In the genomic region with DNA sequence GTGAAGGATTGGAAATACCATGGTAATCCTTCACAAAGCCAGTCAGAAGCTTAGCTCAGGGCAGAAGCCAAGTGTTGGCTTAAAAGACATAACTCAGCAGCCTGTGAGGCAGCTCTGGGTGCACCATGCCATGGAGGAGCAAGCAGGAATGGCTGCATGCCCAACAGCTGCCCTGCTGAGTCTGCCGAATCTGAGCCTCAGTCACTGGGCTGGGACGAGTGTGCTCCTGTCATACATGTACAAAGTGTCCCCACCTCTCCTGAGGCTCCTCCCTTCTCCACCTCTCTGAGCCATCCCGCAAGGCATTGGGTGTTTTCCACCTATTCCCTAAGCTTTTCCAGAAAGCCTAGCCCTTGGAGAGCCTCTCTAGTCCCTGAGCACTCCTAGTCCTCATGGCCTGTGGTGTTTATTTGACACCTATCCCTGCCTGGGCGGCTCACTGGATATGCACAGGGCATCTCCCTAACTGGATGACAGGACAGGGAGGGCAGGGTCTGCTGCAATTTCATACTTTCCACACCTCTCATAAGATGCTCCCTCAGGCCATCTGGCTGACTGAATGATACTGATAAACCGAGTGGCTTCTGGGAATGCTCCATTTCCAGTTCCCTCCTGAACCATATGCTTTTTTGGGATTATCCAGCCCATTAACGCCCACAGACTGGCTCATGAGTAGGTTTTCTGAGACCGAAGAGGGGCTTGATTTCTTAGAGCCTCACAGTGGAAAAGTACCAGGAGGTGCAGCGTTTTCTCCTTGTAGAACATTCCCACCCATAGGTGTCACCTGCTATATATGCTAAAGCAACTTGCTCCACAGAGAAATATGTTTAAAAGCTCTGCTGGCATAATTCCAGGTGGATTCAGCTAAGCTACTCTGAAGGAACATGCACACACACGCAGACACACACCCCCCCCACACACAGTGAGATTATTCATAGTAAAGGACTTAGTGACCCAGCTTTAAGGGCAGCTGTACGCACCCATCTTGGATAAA, we compare ENCODE assay signal across 10 cellular contexts.
A peak's percentile ranks its signal among the peaks of the same experiment; 100 is the strongest.
DNase-seq lines count a peak whose midpoint lies in the region; ATAC-seq and TF ChIP-seq lines count a peak whose summit lies in the region.
"Had no signal": no experiment of that assay in that cellular context is flagged by ENCODE, and none has a peak within 500 bp of the region (broad histone marks: within the 10 kb centered on the region; RNA-seq: fewer than 3 reads in every experiment).

No MANE protein-coding gene starts in this region.

- intact Hi-C loops in transverse colon (cut with DNase I; ENCODE audit: low total_unique reads): no loop called here
- intact Hi-C loops in uterus (cut with DNase I; ENCODE audit: low total_unique reads): no loop called here

- H3K36me3 ChIP-seq in transverse colon (no peaks in the 10 kb centered on the region), uterus (no peaks in the 10 kb centered on the region)
- H3K36me3 ChIP-seq: upper lobe of left lung had no signal

- in situ Hi-C loops in transverse colon (cut with MboI; ENCODE audit: low pct_ligation_motif_present in 1 of 4, low pct_unique_long_range_greater_than_20kb in 1 of 4, low sequenced_read_pairs in 3 of 4): no loop called here

- peak; percentile 92 for DNase-seq in NCI-H1105 treated with DMSO at 0.1 percent for 48 hours (lab: John Stamatoyannopoulos, UW)
- peak; percentile 78 for DNase-seq in NCI-H748 treated with DMSO at 0.1 percent for 48 hours (lab: John Stamatoyannopoulos, UW)
- peak; percentile 31 for DNase-seq in transverse colon
- no peak for DNase-seq in activated T-cell treated with anti-CD3 and anti-CD28 coated beads, Interleukin-2, amount 50 U/mL, for 48 hours
- DNase-seq in uterus: no peak
- DNase-seq: activated naive CD8-positive, alpha-beta T cell treated with anti-CD3 and anti-CD28 coated beads, Interleukin-2, amount 50 U/mL, for 24 hours; upper lobe of left lung had no signal

- no peak overlapping the region for H3K4me3 ChIP-seq in transverse colon
- no peak overlapping the region for H3K4me3 ChIP-seq in uterus
- H3K4me3 ChIP-seq: GM12878, upper lobe of left lung had no signal

- TF ChIP-seq POLR2A in transverse colon (IDR thresholded peaks at IDR 0.05): no peak
- TF ChIP-seq POLR2A in uterus (IDR thresholded peaks at IDR 0.05): no peak

- TF ChIP-seq EP300 in transverse colon (IDR thresholded peaks at IDR 0.05; ENCODE audit: low read depth): no peak

- H3K27ac ChIP-seq in transverse colon: peak overlapping the region in 1 of 4 donors; percentile 28
- no peak overlapping the region for H3K27ac ChIP-seq in uterus
- H3K27ac ChIP-seq: upper lobe of left lung had no signal

- H3K27me3 ChIP-seq in transverse colon: no peaks in the 10 kb centered on the region
- no peaks in the 10 kb centered on the region for H3K27me3 ChIP-seq in uterus
- H3K27me3 ChIP-seq: upper lobe of left lung had no signal

- TF ChIP-seq CTCF in transverse colon (IDR thresholded peaks at IDR 0.05): no peak
- TF ChIP-seq CTCF in uterus (IDR thresholded peaks at IDR 0.05): no peak

- H3K4me1 ChIP-seq in transverse colon (peaks cover 0 to 17% (median 6%) of the 10 kb centered on the region in 4 donors), uterus (peaks cover 6 to 7% of the 10 kb centered on the region in 2 donors)
- H3K4me1 ChIP-seq: upper lobe of left lung had no signal

- ATAC-seq in esophagus mucosa: peak; percentile 94
- ATAC-seq in HG02852 (IDR thresholded peaks at IDR 0.05; ENCODE audit: unreplicated experiment): no peak
- ATAC-seq: activated naive CD8-positive, alpha-beta T cell treated with anti-CD3 and anti-CD28 coated beads, Interleukin-2, amount 50 U/mL, for 24 hours; GM12878 had no signal

- WGBS in transverse colon (ENCODE audit: low coverage in 1 of 2), 2 donors: 71% methylated on average over 10 of the region's 10 CpGs; no CpG with 5 or more reads in 1 of the 2 donors

- H3K9me3 ChIP-seq in transverse colon (no peaks in the 10 kb centered on the region), uterus (no peaks in the 10 kb centered on the region)
- H3K9me3 ChIP-seq: upper lobe of left lung had no signal

Comparison
In these comparisons a context has a peak if more than half of its experiments do, and no peak if none do; other contexts are left out.
1. DNase-seq: peak in NCI-H1105 treated with DMSO at 0.1 percent for 48 hours (single experiment), NCI-H748 treated with DMSO at 0.1 percent for 48 hours (single experiment) and transverse colon (single experiment); none in activated T-cell treated with anti-CD3 and anti-CD28 coated beads, Interleukin-2, amount 50 U/mL, for 48 hours (0 of 2) and uterus (0 of 2).